Comparison of ENCODE assay signal across 12 cellular contexts in the genomic region with DNA sequence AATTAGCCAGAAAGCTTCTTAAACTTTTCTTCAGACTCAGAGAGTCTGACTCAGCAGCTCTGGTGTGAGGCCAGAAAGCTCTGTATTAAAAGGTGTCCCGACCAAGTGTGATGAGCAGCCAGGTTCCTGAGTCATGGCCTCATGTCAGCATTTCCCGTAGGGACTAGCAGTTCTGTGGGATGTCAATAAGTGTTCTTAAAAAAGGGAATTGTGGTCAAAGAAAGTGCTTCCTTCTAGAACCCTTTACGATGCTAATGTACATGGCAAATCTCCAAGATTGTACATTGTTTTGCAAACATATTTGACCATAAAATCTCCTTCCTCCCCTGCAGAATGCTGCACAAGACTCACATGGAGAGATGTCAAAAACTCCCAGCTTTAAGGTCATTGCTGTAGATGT.
DNase-seq lines count a peak whose midpoint lies in the region; ATAC-seq, FAIRE-seq and TF ChIP-seq lines count a peak whose summit lies in the region.
"Had no signal": no experiment of that assay in that cellular context is flagged by ENCODE, and none has a peak within 500 bp of the region (broad histone marks: within the 10 kb centered on the region; RNA-seq: fewer than 3 reads in every experiment).

No MANE protein-coding gene starts in this region.

- peak; percentile 96 for FAIRE-seq in bronchial epithelial cell (lab: Jason Lieb, UNC)
- FAIRE-seq: GM18507 had no signal

- peaks cover 38% of the 10 kb centered on the region for H3K27me3 Mint-ChIP-seq in stimulated activated naive CD8-positive, alpha-beta T cell treated with anti-CD3 and anti-CD28 coated beads, Interleukin-15, amount 100 ng/mL, for 72 hours

- H3K27ac Mint-ChIP-seq in stimulated activated naive CD8-positive, alpha-beta T cell treated with anti-CD3 and anti-CD28 coated beads, Interleukin-15, amount 100 ng/mL, for 72 hours, result no peak overlapping the region

- H3K36me3 ChIP-seq in bronchial epithelial cell (ENCODE audit: control insufficient read depth, insufficient read depth, low read length) (peaks cover 1% of the 10 kb centered on the region), mesenchymal stem cell (ENCODE audit: control insufficient read depth in 1 of 2, insufficient read depth in 2 of 2, low read depth in 1 of 2, low read length in 2 of 2) (peaks cover 12 to 55% of the 10 kb centered on the region in 2 experiments)
- H3K36me3 ChIP-seq: BE2C had no signal

- no peak overlapping the region for H2BK12ac ChIP-seq in mesenchymal stem cell (ENCODE audit: low read length in 2 of 2)

- H3K9me3 ChIP-seq in mesenchymal stem cell (ENCODE audit: control insufficient read depth, low read length), result no peaks in the 10 kb centered on the region
- H3K9me3 ChIP-seq: BE2C had no signal

- H4K8ac ChIP-seq in mesenchymal stem cell (ENCODE audit: low read length), result no peak overlapping the region

- no peak overlapping the region for H3K23ac ChIP-seq in mesenchymal stem cell (ENCODE audit: low read length in 2 of 2)

- no peak overlapping the region for H2BK120ac ChIP-seq in mesenchymal stem cell (ENCODE audit: low read depth, low read length)

- H3K4me3 ChIP-seq in LNCaP clone FGC (ENCODE audit: low read depth, low read length) (no peak overlapping the region), bronchial epithelial cell (ENCODE audit: low read depth, low read length) (no peak overlapping the region), mesenchymal stem cell (ENCODE audit: insufficient read depth in 1 of 2, low read depth in 1 of 2, low read length in 2 of 2) (no peak overlapping the region)

- no peak for TF ChIP-seq CTCF in LNCaP clone FGC (IDR thresholded peaks at IDR 0.05; ENCODE audit: control insufficient read depth, extremely low read depth, insufficient read depth)
- no peak for TF ChIP-seq CTCF in bronchial epithelial cell (IDR thresholded peaks at IDR 0.05; ENCODE audit: insufficient read depth, low read length, severe bottlenecking)

- no peak overlapping the region for H3K4me3 Mint-ChIP-seq in stimulated activated naive CD8-positive, alpha-beta T cell treated with anti-CD3 and anti-CD28 coated beads, Interleukin-15, amount 100 ng/mL, for 72 hours

- no peak overlapping the region for H3K18ac ChIP-seq in mesenchymal stem cell (ENCODE audit: low read depth in 1 of 2, low read length in 2 of 2)

- no peaks in the 10 kb centered on the region for H3K4me1 ChIP-seq in mesenchymal stem cell (ENCODE audit: control insufficient read depth, insufficient read depth, low read depth, low read length)
- H3K4me1 ChIP-seq: BE2C had no signal

- H3K14ac ChIP-seq in mesenchymal stem cell (ENCODE audit: low read length in 2 of 2), result no peak overlapping the region

- DNase-seq in AG08395 (ENCODE audit: low spot score) (peak; percentile 82), LNCaP clone FGC (ENCODE audit: low read depth) (peak; percentile 23), bronchial epithelial cell (ENCODE audit: low read depth) (peak; percentile 93), mesenchymal stem cell (peak; percentile 67)
- no peak for DNase-seq in stimulated activated naive CD8-positive, alpha-beta T cell treated with anti-CD3 and anti-CD28 coated beads, Interleukin-15, amount 100 ng/mL, for 72 hours
- no peak for DNase-seq in stimulated activated naive CD4-positive, alpha-beta T cell (lab: John Stamatoyannopoulos, UW)
- DNase-seq: activated CD4-positive, alpha-beta T cell treated with anti-CD3 and anti-CD28 coated beads, Interleukin-2, amount 50 U/mL, for 48 hours; BE2C; caudate nucleus had no signal

- no peak overlapping the region for H2BK5ac ChIP-seq in mesenchymal stem cell (ENCODE audit: low read depth, low read length, poor library complexity, severe bottlenecking)

- H2AK5ac ChIP-seq in mesenchymal stem cell (ENCODE audit: low read length, severe bottlenecking), result no peak overlapping the region

- no peaks in the 10 kb centered on the region for H3K4me1 Mint-ChIP-seq in stimulated activated naive CD8-positive, alpha-beta T cell treated with anti-CD3 and anti-CD28 coated beads, Interleukin-15, amount 100 ng/mL, for 72 hours

- no peak overlapping the region for H3K4me2 ChIP-seq in mesenchymal stem cell (ENCODE audit: low read length, poor library complexity, severe bottlenecking)

- WGBS in mesenchymal stem cell, result 13% methylated on average over 3 of the region's 3 CpGs

- H3K9ac ChIP-seq in mesenchymal stem cell (ENCODE audit: low read length), result no peak overlapping the region

- no peak overlapping the region for H2BK15ac ChIP-seq in mesenchymal stem cell (ENCODE audit: low read depth, poor library complexity, severe bottlenecking)

- H3K27ac ChIP-seq in mesenchymal stem cell (ENCODE audit: low read length, poor library complexity, severe bottlenecking), result peak overlapping the region; percentile 44

- H4K91ac ChIP-seq in mesenchymal stem cell (ENCODE audit: low read length), result no peak overlapping the region

- no peaks in the 10 kb centered on the region for H3K79me1 ChIP-seq in mesenchymal stem cell (replicated peaks; ENCODE audit: low read length, poor library complexity, severe bottlenecking)

- no peaks in the 10 kb centered on the region for H3K9me3 Mint-ChIP-seq in stimulated activated naive CD8-positive, alpha-beta T cell treated with anti-CD3 and anti-CD28 coated beads, Interleukin-15, amount 100 ng/mL, for 72 hours

- H2AFZ ChIP-seq in mesenchymal stem cell (ENCODE audit: low read depth, low read length), result no peak overlapping the region

- no peak overlapping the region for H3K4ac ChIP-seq in mesenchymal stem cell (ENCODE audit: low read depth in 1 of 2, low read length in 2 of 2)

- no peak for ATAC-seq in GM21526 (IDR thresholded peaks at IDR 0.05; ENCODE audit: low FRiP score, unreplicated experiment)
- no peak for ATAC-seq in stimulated activated naive CD8-positive, alpha-beta T cell treated with anti-CD3 and anti-CD28 coated beads, Interleukin-15, amount 100 ng/mL, for 72 hours
- ATAC-seq in HG03457 (IDR thresholded peaks at IDR 0.05; ENCODE audit: unreplicated experiment), result no peak

- no peaks in the 10 kb centered on the region for H3K27me3 ChIP-seq in bronchial epithelial cell (ENCODE audit: control insufficient read depth, insufficient read depth, low read length)
- H3K27me3 ChIP-seq in mesenchymal stem cell (ENCODE audit: control insufficient read depth in 1 of 2, insufficient read depth in 1 of 2, low read length in 2 of 2), result no peaks in the 10 kb centered on the region
- H3K27me3 ChIP-seq: BE2C had no signal

Comparison
In these comparisons a context has a peak if more than half of its experiments do, and no peak if none do; other contexts are left out.
1. DNase-seq: peak in AG08395 (single experiment), LNCaP clone FGC (single experiment), bronchial epithelial cell (single experiment) and mesenchymal stem cell (single experiment); none in stimulated activated naive CD8-positive, alpha-beta T cell treated with anti-CD3 and anti-CD28 coated beads, Interleukin-15, amount 100 ng/mL, for 72 hours (0 of 2) and stimulated activated naive CD4-positive, alpha-beta T cell (0 of 6).